In genomic region chr2:241659150-241659739, GRCh38 we compare ENCODE assay signal across 9 cellular contexts. TPM values are rescaled to one million over a fixed set of nuclear protein-coding genes. Genes with fewer than 3 reads are reported as not detected.
DNase-seq lines count a peak whose midpoint lies in the region; ATAC-seq, FAIRE-seq and TF ChIP-seq lines count a peak whose summit lies in the region.
"Had no signal": no experiment of that assay in that cellular context is flagged by ENCODE, and none has a peak within 500 bp of the region (broad histone marks: within the 10 kb centered on the region; RNA-seq: fewer than 3 reads in every experiment).

No MANE protein-coding gene starts in this region.

- no peak overlapping the region for H3K27ac ChIP-seq in left ventricle myocardium inferior (replicated peaks)

- TF ChIP-seq CTCF in AG09309 (IDR thresholded peaks at IDR 0.05; ENCODE audit: control insufficient read depth, insufficient read depth, low read depth, low read length, missing control alignments) (peak; percentile 74), left ventricle myocardium inferior (IDR thresholded peaks at IDR 0.05; ENCODE audit: borderline replicate concordance) (peak; percentile 73)

- peaks cover 8 to 13% of the 10 kb centered on the region in 2 donors for H3K36me3 Mint-ChIP-seq in activated naive CD4-positive, alpha-beta T cell treated with anti-CD3 and anti-CD28 coated beads, Interleukin-2, amount 50 U/mL, for 72 hours

- peak; percentile 16 to 32 for ATAC-seq in activated naive CD4-positive, alpha-beta T cell treated with anti-CD3 and anti-CD28 coated beads, Interleukin-2, amount 50 U/mL, for 72 hours
- ATAC-seq in HG02852 (IDR thresholded peaks at IDR 0.05; ENCODE audit: unreplicated experiment) = no peak

- H3K9me3 Mint-ChIP-seq in activated naive CD4-positive, alpha-beta T cell treated with anti-CD3 and anti-CD28 coated beads, Interleukin-2, amount 50 U/mL, for 72 hours = no peaks in the 10 kb centered on the region
- H3K9me3 Mint-ChIP-seq: naive thymus-derived CD8-positive, alpha-beta T cell had no signal

- peaks cover 14% of the 10 kb centered on the region for H3K4me1 ChIP-seq in left ventricle myocardium inferior

- DNase-seq in AG09309 (ENCODE audit: low read depth) = no peak
- DNase-seq in GM12892 (ENCODE audit: insufficient read length) = no peak
- peak; percentile 77 for DNase-seq in NCI-H82 (lab: John Stamatoyannopoulos, UW)
- peak in 1 of 2 donors; percentile 40 for DNase-seq in activated naive CD4-positive, alpha-beta T cell treated with anti-CD3 and anti-CD28 coated beads, Interleukin-2, amount 50 U/mL, for 72 hours (ENCODE audit: low spot score in 2 of 2)
- DNase-seq in left ventricle myocardium inferior = peak; percentile 50
- DNase-seq in retina = peak; percentile 77
- no peak for DNase-seq in H54 (ENCODE audit: insufficient read length, low spot score)

- no peak overlapping the region for H3K4me3 ChIP-seq in AG09309 (ENCODE audit: control insufficient read depth, low read depth, low read length)
- no peak overlapping the region for H3K4me3 ChIP-seq in left ventricle myocardium inferior

- no peak overlapping the region for H3K27ac Mint-ChIP-seq in activated naive CD4-positive, alpha-beta T cell treated with anti-CD3 and anti-CD28 coated beads, Interleukin-2, amount 50 U/mL, for 72 hours

- intact Hi-C loops in left ventricle myocardium inferior (cut with micrococcal nuclease) = no loop called here

- H3K27me3 ChIP-seq in left ventricle myocardium inferior (ENCODE audit: low read depth) = no peaks in the 10 kb centered on the region

- FAIRE-seq in GM12892 (lab: Jason Lieb, UNC) (peak; percentile 66), H54 (lab: Jason Lieb, UNC) (no peak)

- H3K36me3 ChIP-seq in left ventricle myocardium inferior = peaks cover 71% of the 10 kb centered on the region

- TF ChIP-seq POLR2A in GM12892 (IDR thresholded peaks at IDR 0.05; ENCODE audit: low read depth, low read length) (no peak), H54 (IDR thresholded peaks at IDR 0.05; ENCODE audit: low read depth, low read length) (no peak)

- H3K9me3 ChIP-seq in left ventricle myocardium inferior (replicated peaks) = no peaks in the 10 kb centered on the region

RNA-seq across cellular contexts. Expression of gene ATG4B, which starts 21.8 kb away (rescaled TPM):
- 47.6 TPM for polyA plus RNA-seq in GM12892 (2012; ENCODE audit: missing spikeins)
- 100 to 1,000 TPM; 103 to 107 TPM for total RNA-seq in activated naive CD4-positive, alpha-beta T cell treated with anti-CD3 and anti-CD28 coated beads, Interleukin-2, amount 50 U/mL, for 72 hours
- total RNA-seq in left ventricle myocardium inferior = 39.9 TPM

RNA-seq across cellular contexts. Expression of gene THAP4, which starts 22.3 kb away (rescaled TPM):
- polyA plus RNA-seq in GM12892 (2012; ENCODE audit: missing spikeins) = 30.6 TPM
- 10 to 100 TPM; 42.2 to 45.8 TPM for total RNA-seq in activated naive CD4-positive, alpha-beta T cell treated with anti-CD3 and anti-CD28 coated beads, Interleukin-2, amount 50 U/mL, for 72 hours
- 68.8 TPM for total RNA-seq in left ventricle myocardium inferior

RNA-seq across cellular contexts. Expression of gene DTYMK, which starts 27.4 kb away (rescaled TPM):
- 40.0 TPM for polyA plus RNA-seq in GM12892 (2012; ENCODE audit: missing spikeins)
- 10 to 100 TPM; 85.5 to 92.9 TPM for total RNA-seq in activated naive CD4-positive, alpha-beta T cell treated with anti-CD3 and anti-CD28 coated beads, Interleukin-2, amount 50 U/mL, for 72 hours
- 10.6 TPM for total RNA-seq in left ventricle myocardium inferior

RNA-seq across cellular contexts. Expression of gene ING5, which starts 42.6 kb away (rescaled TPM):
- 30.5 TPM for polyA plus RNA-seq in GM12892 (2012; ENCODE audit: missing spikeins)
- total RNA-seq in activated naive CD4-positive, alpha-beta T cell treated with anti-CD3 and anti-CD28 coated beads, Interleukin-2, amount 50 U/mL, for 72 hours = 10 to 100 TPM; 36.9 to 41.6 TPM
- total RNA-seq in left ventricle myocardium inferior = 20.0 TPM

Comparison
In these comparisons a context has a peak if more than half of its experiments do, and no peak if none do; other contexts are left out.
1. DNase-seq: peak in NCI-H82 (single experiment), left ventricle myocardium inferior (single experiment) and retina (single experiment); none in AG09309 (single experiment), GM12892 (single experiment) and H54 (single experiment).